26 cellular contexts compared by ENCODE assay signal in the genomic region with DNA sequence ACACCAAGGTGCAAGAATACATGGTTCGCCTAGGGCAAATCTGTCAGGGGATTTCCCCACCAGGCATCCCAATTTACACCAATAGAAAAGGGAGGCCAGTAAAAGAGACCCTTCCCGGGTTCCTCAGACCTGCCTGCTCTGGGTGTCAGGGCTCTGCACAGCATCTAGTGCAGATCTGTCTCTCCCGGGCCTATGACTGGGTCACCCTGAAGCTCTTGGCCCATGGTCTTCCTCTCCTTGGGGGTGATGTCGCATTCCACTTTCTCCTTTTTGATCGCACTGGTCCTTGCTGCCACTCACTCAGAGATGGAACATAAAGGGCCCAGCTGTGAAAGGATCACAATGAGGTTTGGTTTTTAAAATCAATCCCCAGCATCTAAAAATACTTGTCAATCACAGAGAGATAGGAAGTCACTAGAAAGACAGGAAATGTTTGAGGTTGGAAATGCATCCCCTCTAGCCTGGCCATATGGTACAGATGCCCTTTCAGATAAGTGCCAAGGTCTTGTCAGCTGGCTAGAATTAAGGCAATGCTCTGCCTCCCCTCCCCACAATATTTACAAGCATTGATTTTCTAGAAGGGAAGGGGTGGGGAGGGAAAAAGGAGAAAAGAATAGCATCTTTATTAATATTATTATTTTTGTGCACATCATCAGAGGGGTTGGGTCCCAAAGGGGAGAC.
"Had no signal": no experiment of that assay in that cellular context is flagged by ENCODE, and none has a peak within 500 bp of the region (broad histone marks: within the 10 kb centered on the region; RNA-seq: fewer than 3 reads in every experiment).

No MANE protein-coding gene starts in this region.

- H3K9me3 Mint-ChIP-seq: activated B cell treated with CpG ODN at 0.5 μM for 24 hours; activated T-helper 1 cell treated with anti-CD3 and anti-CD28 coated beads, Interleukin-12 subunit alpha, Interleukin-12 subunit beta, Interleukin-2, Interleukin-4 antibody, amounts not matched to agents 30 ng/mL and 10 ng/mL and 1 ng/mL, durations not matched to agents 14 hours and 24 hours and 36 hours; immature natural killer cell; naive thymus-derived CD4-positive, alpha-beta T cell; neural crest cell; stimulated activated memory B cell treated with anti-CD40 and anti-IgM and Interleukin-4, amounts not matched to agents 10 μg/mL and 1 μg/mL and 100 μg/mL, for 72 hours; T-cell had no signal

- H3K27ac ChIP-seq: hepatocyte, left lung, stomach, suprapubic skin, tibial nerve had no signal

- H3K27me3 Mint-ChIP-seq: stimulated activated memory B cell treated with anti-CD40 and anti-IgM and Interleukin-4, amounts not matched to agents 10 μg/mL and 1 μg/mL and 100 μg/mL, for 72 hours had no signal

- H3K4me3 Mint-ChIP-seq: activated B cell treated with CpG ODN at 0.5 μM for 24 hours; activated naive CD8-positive, alpha-beta T cell; activated T-helper 1 cell treated with anti-CD3 and anti-CD28 coated beads, Interleukin-12 subunit alpha, Interleukin-12 subunit beta, Interleukin-2, Interleukin-4 antibody, amounts not matched to agents 30 ng/mL and 10 ng/mL and 1 ng/mL, durations not matched to agents 14 hours and 24 hours and 36 hours; naive thymus-derived CD4-positive, alpha-beta T cell; neural crest cell; stimulated activated memory B cell treated with anti-CD40 and anti-IgM and Interleukin-4, amounts not matched to agents 10 μg/mL and 1 μg/mL and 100 μg/mL, for 72 hours; T-cell had no signal

- H3K27ac Mint-ChIP-seq: activated B cell treated with CpG ODN at 0.5 μM for 24 hours; activated naive CD8-positive, alpha-beta T cell; activated T-helper 1 cell treated with anti-CD3 and anti-CD28 coated beads, Interleukin-12 subunit alpha, Interleukin-12 subunit beta, Interleukin-2, Interleukin-4 antibody, amounts not matched to agents 30 ng/mL and 10 ng/mL and 1 ng/mL, durations not matched to agents 14 hours and 24 hours and 36 hours; immature natural killer cell; naive thymus-derived CD4-positive, alpha-beta T cell; stimulated activated memory B cell treated with anti-CD40 and anti-IgM and Interleukin-4, amounts not matched to agents 10 μg/mL and 1 μg/mL and 100 μg/mL, for 72 hours; T-cell had no signal

- H3K9me3 ChIP-seq: left lung, stomach, suprapubic skin, tibial nerve had no signal

- H3K79me2 ChIP-seq: hepatocyte had no signal

- H3K36me3 Mint-ChIP-seq: activated naive CD8-positive, alpha-beta T cell; immature natural killer cell; naive thymus-derived CD4-positive, alpha-beta T cell; stimulated activated memory B cell treated with anti-CD40 and anti-IgM and Interleukin-4, amounts not matched to agents 10 μg/mL and 1 μg/mL and 100 μg/mL, for 72 hours; T-cell had no signal

- H2AFZ ChIP-seq: hepatocyte had no signal

- H3K27me3 ChIP-seq: hepatocyte, left lung, suprapubic skin, tibial nerve had no signal

- H3K4me2 ChIP-seq: hepatocyte had no signal

- DNase-seq: activated B cell treated with CpG ODN at 0.5 μM for 24 hours; activated CD4-positive, alpha-beta T cell treated with anti-CD3 and anti-CD28 coated beads for 4 hours; activated CD4-positive, alpha-beta T cell treated with anti-CD3 and anti-CD28 coated beads, Interleukin-2, amount 50 U/mL, for 48 hours; activated gamma-delta T cell treated with Interleukin-2 at 50 U/mL for 16 hours; amygdala; cerebellar nuclear complex; effector CD4-positive, alpha-beta T cell; foreskin melanocyte; immature natural killer cell; kidney glomerular epithelial cell; left lung; naive thymus-derived CD4-positive, alpha-beta T cell; occipital lobe; small intestine; stimulated activated CD4-positive, alpha-beta T cell treated with anti-CD3 and anti-CD28 coated beads, Interleukin-2, amount 100 ng/mL, for 24 hours; stomach; T-cell; T-helper 9 cell had no signal

- H3K4me3 ChIP-seq: hepatocyte, left lung, lung, stomach, suprapubic skin, tibial nerve had no signal

- H3K36me3 ChIP-seq: left lung, stomach, suprapubic skin, tibial nerve had no signal

- ATAC-seq: stimulated activated memory B cell treated with anti-CD40 and anti-IgM and Interleukin-4, amounts not matched to agents 10 μg/mL and 1 μg/mL and 100 μg/mL, for 72 hours had no signal
